ENCODE assay signal across 10 cellular contexts in genomic region chr9:16627967-16628366, GRCh38.
DNase-seq lines count a peak whose midpoint lies in the region; ATAC-seq and TF ChIP-seq lines count a peak whose summit lies in the region.
"Had no signal": no experiment of that assay in that cellular context is flagged by ENCODE, and none has a peak within 500 bp of the region (broad histone marks: within the 10 kb centered on the region; RNA-seq: fewer than 3 reads in every experiment).

No MANE protein-coding gene starts in this region.

- no peak overlapping the region for H3K27ac ChIP-seq in neural progenitor cell

- DNase-seq in BJ (ENCODE audit: low read depth) (peak; percentile 88), NCI-H1694 treated with DMSO at 0.1 percent for 48 hours (lab: John Stamatoyannopoulos, UW) (peak; percentile 78), epidermal melanocyte (ENCODE audit: insufficient read length, low spot score) (peak; percentile 45), neural progenitor cell (ENCODE audit: low spot score) (no peak), posterior cingulate gyrus (no peak)
- no peak for DNase-seq in activated T-helper 2 cell treated with anti-CD3 and anti-CD28 coated beads, Interferon-gamma antibody, Interleukin-2, Interleukin-4, amounts not matched to agents 10 μg/mL and 5 μg/mL and 100 μg/mL, durations not matched to agents 14 hours and 24 hours and 36 hours (ENCODE audit: low spot score)

- TF ChIP-seq CTCF in BJ (IDR thresholded peaks at IDR 0.05; ENCODE audit: insufficient read depth, low read depth, low read length) (no peak), neural progenitor cell (IDR thresholded peaks at IDR 0.05) (no peak)

- H3K27me3 ChIP-seq in BJ (ENCODE audit: control insufficient read depth, insufficient read depth, low read length) = no peaks in the 10 kb centered on the region
- H3K27me3 ChIP-seq in neural progenitor cell = no peaks in the 10 kb centered on the region

- no peaks in the 10 kb centered on the region for H3K9me3 Mint-ChIP-seq in neural progenitor cell
- peaks cover 7% of the 10 kb centered on the region for H3K9me3 Mint-ChIP-seq in activated T-helper 2 cell treated with anti-CD3 and anti-CD28 coated beads, Interferon-gamma antibody, Interleukin-2, Interleukin-4, amounts not matched to agents 10 μg/mL and 5 μg/mL and 100 μg/mL, durations not matched to agents 14 hours and 24 hours and 36 hours

- no peak overlapping the region for H3K9ac ChIP-seq in neural progenitor cell

- peak overlapping the region; percentile 16 for H3K27ac Mint-ChIP-seq in neural progenitor cell
- H3K27ac Mint-ChIP-seq in activated T-helper 2 cell treated with anti-CD3 and anti-CD28 coated beads, Interferon-gamma antibody, Interleukin-2, Interleukin-4, amounts not matched to agents 10 μg/mL and 5 μg/mL and 100 μg/mL, durations not matched to agents 14 hours and 24 hours and 36 hours = no peak overlapping the region
- H3K27ac Mint-ChIP-seq: activated naive CD8-positive, alpha-beta T cell; T-helper 1 cell treated with Interleukin-12 subunit alpha and Interleukin-12 subunit beta and Interleukin-4 antibody, amounts not matched to agents 30 μg/mL and 1 μg/mL, for 36 hours had no signal

- H3F3A ChIP-seq in neural progenitor cell (ENCODE audit: low read depth) = peaks cover 15% of the 10 kb centered on the region

- H3K4me2 ChIP-seq in neural progenitor cell = no peak overlapping the region

- POLR2A ChIA-PET in BJ (lab: Charles Lee) = no interaction called here

- peak overlapping the region; percentile 17 for H2AFZ ChIP-seq in neural progenitor cell (replicated peaks)

- no peak overlapping the region for H3K4me3 Mint-ChIP-seq in neural progenitor cell
- no peak overlapping the region for H3K4me3 Mint-ChIP-seq in activated T-helper 2 cell treated with anti-CD3 and anti-CD28 coated beads, Interferon-gamma antibody, Interleukin-2, Interleukin-4, amounts not matched to agents 10 μg/mL and 5 μg/mL and 100 μg/mL, durations not matched to agents 14 hours and 24 hours and 36 hours (ENCODE audit: low read depth)
- H3K4me3 Mint-ChIP-seq: activated naive CD8-positive, alpha-beta T cell; T-helper 1 cell treated with Interleukin-12 subunit alpha and Interleukin-12 subunit beta and Interleukin-4 antibody, amounts not matched to agents 30 μg/mL and 1 μg/mL, for 36 hours had no signal

- H3K9me3 ChIP-seq in neural progenitor cell (ENCODE audit: low read depth) = no peaks in the 10 kb centered on the region

- H3K79me2 ChIP-seq in neural progenitor cell (ENCODE audit: low read depth) = no peaks in the 10 kb centered on the region

- CTCF ChIA-PET in BJ (lab: Yijun Ruan, JAX) = interaction anchor here (1.0 to 1.8 kb wide), 3 partner anchors 12 to 45 kb away, joined by 3 to 8 read pairs (median 4); no protein-coding TSS in a partner anchor

- H3K36me3 ChIP-seq in BJ (ENCODE audit: control insufficient read depth, insufficient read depth, low read length) (no peaks in the 10 kb centered on the region), neural progenitor cell (no peaks in the 10 kb centered on the region)

- H3K27me3 Mint-ChIP-seq in neural progenitor cell (ENCODE audit: insufficient read depth, low read depth) = no peaks in the 10 kb centered on the region
- H3K27me3 Mint-ChIP-seq in activated T-helper 2 cell treated with anti-CD3 and anti-CD28 coated beads, Interferon-gamma antibody, Interleukin-2, Interleukin-4, amounts not matched to agents 10 μg/mL and 5 μg/mL and 100 μg/mL, durations not matched to agents 14 hours and 24 hours and 36 hours (ENCODE audit: low read depth) = no peaks in the 10 kb centered on the region

- intact Hi-C loops in posterior cingulate gyrus (cut with DNase I) = loop anchor here (5.0 kb wide), 1 partner anchor 504 kb away; no protein-coding TSS in a partner anchor
- intact Hi-C loops in activated T-helper 2 cell treated with anti-CD3 and anti-CD28 coated beads, Interferon-gamma antibody, Interleukin-2, Interleukin-4, amounts not matched to agents 10 μg/mL and 5 μg/mL and 100 μg/mL, durations not matched to agents 14 hours and 24 hours and 36 hours (cut with micrococcal nuclease) = no loop called here

- H4K20me1 ChIP-seq in neural progenitor cell (ENCODE audit: low read depth) = no peaks in the 10 kb centered on the region

- ATAC-seq in GM21576 (IDR thresholded peaks at IDR 0.05; ENCODE audit: unreplicated experiment) (no peak), HG03139 (IDR thresholded peaks at IDR 0.05; ENCODE audit: unreplicated experiment) (no peak)

- no peaks in the 10 kb centered on the region for H3K36me3 Mint-ChIP-seq in neural progenitor cell
- H3K36me3 Mint-ChIP-seq in activated T-helper 2 cell treated with anti-CD3 and anti-CD28 coated beads, Interferon-gamma antibody, Interleukin-2, Interleukin-4, amounts not matched to agents 10 μg/mL and 5 μg/mL and 100 μg/mL, durations not matched to agents 14 hours and 24 hours and 36 hours (ENCODE audit: low read depth) = no peaks in the 10 kb centered on the region
- H3K36me3 Mint-ChIP-seq: activated naive CD8-positive, alpha-beta T cell had no signal

- no peak overlapping the region for H3K4me3 ChIP-seq in BJ (ENCODE audit: low read depth, low read length)
- no peak overlapping the region for H3K4me3 ChIP-seq in neural progenitor cell

- H3K4me1 Mint-ChIP-seq in neural progenitor cell = peaks cover 49% of the 10 kb centered on the region
- no peaks in the 10 kb centered on the region for H3K4me1 Mint-ChIP-seq in activated T-helper 2 cell treated with anti-CD3 and anti-CD28 coated beads, Interferon-gamma antibody, Interleukin-2, Interleukin-4, amounts not matched to agents 10 μg/mL and 5 μg/mL and 100 μg/mL, durations not matched to agents 14 hours and 24 hours and 36 hours (ENCODE audit: low read depth)

- peaks cover 50% of the 10 kb centered on the region for H3K4me1 ChIP-seq in neural progenitor cell

Comparison
In these comparisons a context has a peak if more than half of its experiments do, and no peak if none do; other contexts are left out.
1. DNase-seq: peak in BJ (single experiment), NCI-H1694 treated with DMSO at 0.1 percent for 48 hours (single experiment) and epidermal melanocyte (single experiment); none in neural progenitor cell (single experiment), posterior cingulate gyrus (0 of 10) and activated T-helper 2 cell treated with anti-CD3 and anti-CD28 coated beads, Interferon-gamma antibody, Interleukin-2, Interleukin-4, amounts not matched to agents 10 μg/mL and 5 μg/mL and 100 μg/mL, durations not matched to agents 14 hours and 24 hours and 36 hours (single experiment).